In genomic region chr19:31350693-31351211, GRCh38 we compare ENCODE assay signal across 8 cellular contexts. TPM values are rescaled to one million over a fixed set of nuclear protein-coding genes. Genes with fewer than 3 reads are reported as not detected.
DNase-seq lines count a peak whose midpoint lies in the region; ATAC-seq lines count a peak whose summit lies in the region.

No MANE protein-coding gene starts in this region.

- peaks cover 19% of the 10 kb centered on the region for H3K36me3 Mint-ChIP-seq in dendritic cell treated with granulocyte-macrophage colony-stimulating factor and Interleukin-4, amounts not matched to agents 40 ng/mL and 50 ng/mL, for 4 days (ENCODE audit: low read depth)
- peaks cover 5 to 10% of the 10 kb centered on the region in 2 donors for H3K36me3 Mint-ChIP-seq in stimulated activated naive B cell treated with anti-CD40 and anti-IgM and Interleukin-4, amounts not matched to agents 10 μg/mL and 1 μg/mL and 100 μg/mL, for 72 hours

- peaks cover 65% of the 10 kb centered on the region for H3K27me3 Mint-ChIP-seq in dendritic cell treated with granulocyte-macrophage colony-stimulating factor and Interleukin-4, amounts not matched to agents 40 ng/mL and 50 ng/mL, for 4 days
- H3K27me3 Mint-ChIP-seq in stimulated activated naive B cell treated with anti-CD40 and anti-IgM and Interleukin-4, amounts not matched to agents 10 μg/mL and 1 μg/mL and 100 μg/mL, for 72 hours: peaks cover 62 to 82% of the 10 kb centered on the region in 2 donors

- H3K27ac ChIP-seq in layer of hippocampus (ENCODE audit: low read depth, low read length): peak overlapping the region; percentile 38

- in situ Hi-C loops in SK-MEL-5 (cut with HindIII; ENCODE audit: low pct_unique_long_range_greater_than_20kb, low sequenced_read_pairs): no loop called here

- H3K27me3 ChIP-seq in layer of hippocampus (ENCODE audit: control insufficient read depth, insufficient read depth, low read length): peaks cover 6% of the 10 kb centered on the region

- peaks cover 60% of the 10 kb centered on the region for H3K4me1 Mint-ChIP-seq in dendritic cell treated with granulocyte-macrophage colony-stimulating factor and Interleukin-4, amounts not matched to agents 40 ng/mL and 50 ng/mL, for 4 days (ENCODE audit: low read depth)
- H3K4me1 Mint-ChIP-seq in stimulated activated naive B cell treated with anti-CD40 and anti-IgM and Interleukin-4, amounts not matched to agents 10 μg/mL and 1 μg/mL and 100 μg/mL, for 72 hours: peaks cover 19 to 23% of the 10 kb centered on the region in 2 donors

- ATAC-seq in stimulated activated naive B cell treated with anti-CD40 and anti-IgM and Interleukin-4, amounts not matched to agents 10 μg/mL and 1 μg/mL and 100 μg/mL, for 72 hours (replicated peaks): peak; percentile 27 to 45
- no peak for ATAC-seq in GM18519 (IDR thresholded peaks at IDR 0.05; ENCODE audit: low FRiP score, unreplicated experiment)
- ATAC-seq in GM21360 (IDR thresholded peaks at IDR 0.05; ENCODE audit: unreplicated experiment): no peak

- no peaks in the 10 kb centered on the region for H3K9me3 Mint-ChIP-seq in dendritic cell treated with granulocyte-macrophage colony-stimulating factor and Interleukin-4, amounts not matched to agents 40 ng/mL and 50 ng/mL, for 4 days
- H3K9me3 Mint-ChIP-seq in stimulated activated naive B cell treated with anti-CD40 and anti-IgM and Interleukin-4, amounts not matched to agents 10 μg/mL and 1 μg/mL and 100 μg/mL, for 72 hours: no peaks in the 10 kb centered on the region

- peak overlapping the region; percentile 75 for H3K27ac Mint-ChIP-seq in dendritic cell treated with granulocyte-macrophage colony-stimulating factor and Interleukin-4, amounts not matched to agents 40 ng/mL and 50 ng/mL, for 4 days
- no peak overlapping the region for H3K27ac Mint-ChIP-seq in stimulated activated naive B cell treated with anti-CD40 and anti-IgM and Interleukin-4, amounts not matched to agents 10 μg/mL and 1 μg/mL and 100 μg/mL, for 72 hours

- intact Hi-C loops in dendritic cell treated with granulocyte-macrophage colony-stimulating factor and Interleukin-4, amounts not matched to agents 40 ng/mL and 50 ng/mL, for 4 days (cut with micrococcal nuclease): loop anchor here (10.0 kb wide), 3 partner anchors 126 to 1224 kb away; no protein-coding TSS in a partner anchor

- H3K4me3 Mint-ChIP-seq in dendritic cell treated with granulocyte-macrophage colony-stimulating factor and Interleukin-4, amounts not matched to agents 40 ng/mL and 50 ng/mL, for 4 days: peak overlapping the region; percentile 91
- H3K4me3 Mint-ChIP-seq in stimulated activated naive B cell treated with anti-CD40 and anti-IgM and Interleukin-4, amounts not matched to agents 10 μg/mL and 1 μg/mL and 100 μg/mL, for 72 hours: peak overlapping the region; percentile 87 to 89

- DNase-seq in NCI-H2171 treated with DMSO at 0.1 percent for 48 hours (lab: John Stamatoyannopoulos, UW) (peak; percentile 4), NCI-H2171 (lab: John Stamatoyannopoulos, UW) (no peak), SK-MEL-5 (ENCODE audit: low read depth, low spot score) (peak; percentile 33)
- no peak for DNase-seq in stimulated activated naive B cell treated with anti-CD40 and anti-IgM and Interleukin-4, amounts not matched to agents 10 μg/mL and 1 μg/mL and 100 μg/mL, for 72 hours

RNA-seq across cellular contexts. Expression of gene TSHZ3, which starts 1.5 kb away (rescaled TPM):
- total RNA-seq in SK-MEL-5 (2014; rRNA removed; shearing (Covaris generic)): 2.5 and 3.8 TPM in 2 replicates
- polyA plus RNA-seq in SK-MEL-5 (2015; cell fraction: cytosol; rRNA removed): 5.7 and 8.1 TPM in 2 replicates
- polyA plus RNA-seq in SK-MEL-5 (2015; cell fraction: nucleus; rRNA removed): 8.4 and 8.8 TPM in 2 replicates

Comparison
In these comparisons a context has a peak if more than half of its experiments do, and no peak if none do; other contexts are left out.
1. DNase-seq: peak in NCI-H2171 treated with DMSO at 0.1 percent for 48 hours (single experiment) and SK-MEL-5 (single experiment); none in NCI-H2171 (single experiment) and stimulated activated naive B cell treated with anti-CD40 and anti-IgM and Interleukin-4, amounts not matched to agents 10 μg/mL and 1 μg/mL and 100 μg/mL, for 72 hours (single experiment).
2. ATAC-seq: peak in stimulated activated naive B cell treated with anti-CD40 and anti-IgM and Interleukin-4, amounts not matched to agents 10 μg/mL and 1 μg/mL and 100 μg/mL, for 72 hours (2 of 2); none in GM18519 (single experiment) and GM21360 (single experiment).